8 cellular contexts compared by ENCODE assay signal in the genomic region with DNA sequence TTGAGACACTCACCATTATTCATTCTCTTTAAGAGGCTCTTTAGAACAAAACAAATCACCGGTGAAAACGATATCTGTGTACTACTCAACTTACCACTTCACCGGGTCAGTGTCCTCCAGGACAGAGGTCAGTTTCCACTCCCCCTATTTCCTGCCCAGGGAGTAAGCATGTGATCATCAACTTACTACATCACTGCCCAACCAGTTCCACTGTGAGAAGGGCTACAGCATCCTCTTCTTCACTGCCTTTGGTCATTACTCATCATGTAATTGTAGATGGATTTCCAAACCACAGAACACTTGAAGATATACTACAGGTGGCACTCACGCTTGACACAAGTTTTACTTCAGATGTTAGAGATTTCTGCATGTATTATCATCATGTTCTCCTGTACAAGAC.
A peak's percentile ranks its signal among the peaks of the same experiment; 100 is the strongest.
DNase-seq lines count a peak whose midpoint lies in the region; ATAC-seq lines count a peak whose summit lies in the region.

No MANE protein-coding gene starts in this region.

- no peaks in the 10 kb centered on the region for H3K27me3 ChIP-seq in muscle layer of duodenum (ENCODE audit: low read depth, low read length)

- ATAC-seq in GM18868 (IDR thresholded peaks at IDR 0.05; ENCODE audit: unreplicated experiment): peak; percentile 46
- peak; percentile 37 for ATAC-seq in HG03175 (IDR thresholded peaks at IDR 0.05; ENCODE audit: unreplicated experiment)

- peak overlapping the region in 1 of 2 donors; percentile 9 for H3K4me3 ChIP-seq in muscle layer of duodenum (ENCODE audit: low read depth in 1 of 2, low read length in 2 of 2)

- H3K27ac ChIP-seq in muscle layer of duodenum (ENCODE audit: low read length): peak overlapping the region; percentile 54

- H3K4me1 ChIP-seq in muscle layer of duodenum (ENCODE audit: control insufficient read depth in 1 of 2, insufficient read depth in 2 of 2, low read length in 2 of 2): peaks cover 0 to 15% of the 10 kb centered on the region in 2 donors

- no peaks in the 10 kb centered on the region for H3K36me3 ChIP-seq in muscle layer of duodenum (ENCODE audit: control insufficient read depth in 1 of 2, insufficient read depth in 2 of 2, low read length in 2 of 2)

- H3K9me3 ChIP-seq in muscle layer of duodenum (ENCODE audit: control insufficient read depth in 1 of 2, low read length in 2 of 2): no peaks in the 10 kb centered on the region

- peak; percentile 92 for DNase-seq in amniotic epithelial cell (ENCODE audit: low read depth)
- DNase-seq in cortex of kidney (lab: John Stamatoyannopoulos, UW): no peak
- no peak for DNase-seq in NCI-H1048 (lab: John Stamatoyannopoulos, UW)
- DNase-seq in NCI-H2081 (lab: John Stamatoyannopoulos, UW): no peak
- DNase-seq in activated CD4-positive, alpha-beta T cell treated with anti-CD3 and anti-CD28 coated beads for 1 hour: no peak
